Comparison of ENCODE assay signal across 13 cellular contexts in the genomic region with DNA sequence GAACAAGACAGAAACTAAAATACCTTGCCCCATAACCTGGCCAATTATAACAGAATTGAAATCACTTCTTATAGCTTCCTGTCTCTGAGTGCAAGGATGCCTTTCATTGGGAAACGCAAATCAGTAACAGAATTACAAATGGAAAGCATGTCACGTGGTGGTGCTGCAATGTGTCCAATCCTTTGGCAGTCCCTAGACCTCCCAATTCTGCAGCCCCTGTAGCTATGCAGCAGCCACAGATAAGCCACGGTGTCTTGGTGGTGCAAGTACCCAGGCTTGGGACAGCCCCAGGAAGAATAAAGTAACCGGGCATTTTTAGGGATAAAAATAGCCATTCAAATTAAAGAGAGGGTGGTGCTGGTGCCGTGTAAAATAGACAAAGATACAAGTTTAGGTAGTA.
DNase-seq lines count a peak whose midpoint lies in the region; ATAC-seq, FAIRE-seq and TF ChIP-seq lines count a peak whose summit lies in the region.
"Had no signal": no experiment of that assay in that cellular context is flagged by ENCODE, and none has a peak within 500 bp of the region (broad histone marks: within the 10 kb centered on the region; RNA-seq: fewer than 3 reads in every experiment).

No MANE protein-coding gene starts in this region.

- peak overlapping the region; percentile 77 for H2AFZ ChIP-seq in keratinocyte (ENCODE audit: control insufficient read depth, low read length)

- H4K20me1 ChIP-seq in keratinocyte (ENCODE audit: control insufficient read depth, extremely low read depth, insufficient read depth, low read length), result no peaks in the 10 kb centered on the region

- H3K9me3 ChIP-seq in heart left ventricle (peaks cover 0 to 4% (median 0%) of the 10 kb centered on the region in 12 donors), keratinocyte (ENCODE audit: control insufficient read depth, low read depth, low read length) (no peaks in the 10 kb centered on the region)
- H3K9me3 ChIP-seq: SJCRH30 had no signal

- no peak for FAIRE-seq in keratinocyte (lab: Jason Lieb, UNC)

- H3K4me1 ChIP-seq in heart left ventricle, result peaks cover 0 to 20% (median 1%) of the 10 kb centered on the region in 12 donors
- peaks cover 17% of the 10 kb centered on the region for H3K4me1 ChIP-seq in keratinocyte (ENCODE audit: control insufficient read depth, extremely low read depth, insufficient read depth, low read length)

- WGBS in heart left ventricle, 4 donors, result 29 to 39% (median 35%) methylated on average over 5 of the region's 5 CpGs

- no peaks in the 10 kb centered on the region for H3K9me1 ChIP-seq in keratinocyte (ENCODE audit: control insufficient read depth, extremely low read depth, insufficient read depth, low read length)

- ATAC-seq in heart left ventricle (peak; percentile 36 to 47 (median 44)), Right ventricle myocardium superior (ENCODE audit: poor library complexity) (no peak), HG02759 (IDR thresholded peaks at IDR 0.05; ENCODE audit: unreplicated experiment) (no peak), GM18870 (IDR thresholded peaks at IDR 0.05; ENCODE audit: unreplicated experiment) (no peak)
- ATAC-seq: naive thymus-derived CD8-positive, alpha-beta T cell had no signal

- no peak for TF ChIP-seq CTCF in heart left ventricle (IDR thresholded peaks at IDR 0.05)
- TF ChIP-seq CTCF in WI38 (IDR thresholded peaks at IDR 0.05; ENCODE audit: low read depth, low read length), result no peak
- TF ChIP-seq CTCF in keratinocyte (optimal IDR thresholded peaks at IDR 0.05 in 1 of 3, IDR thresholded peaks at IDR 0.05 in 1 of 3, conservative IDR thresholded peaks at IDR 0.05 in 1 of 3; ENCODE audit: extremely low read depth in 1 of 3, insufficient read depth in 2 of 3, low read length in 3 of 3), result no peak

- H3K36me3 ChIP-seq in heart left ventricle, result no peaks in the 10 kb centered on the region
- no peaks in the 10 kb centered on the region for H3K36me3 ChIP-seq in keratinocyte (ENCODE audit: control insufficient read depth in 2 of 2, extremely low read depth in 1 of 2, insufficient read depth in 2 of 2, low read length in 2 of 2)
- H3K36me3 ChIP-seq: SJCRH30 had no signal

- no peak for DNase-seq in heart left ventricle
- DNase-seq in Right ventricle myocardium superior, result no peak
- DNase-seq in keratinocyte (ENCODE audit: low read depth, low spot score), result no peak
- DNase-seq in SIG-M5 (lab: John Stamatoyannopoulos, UW), result no peak
- DNase-seq in SHP77 treated with DMSO at 0.1 percent for 48 hours (lab: John Stamatoyannopoulos, UW), result no peak
- DNase-seq: activated CD4-positive, CD25-positive, alpha-beta regulatory T cell treated with anti-CD3 and anti-CD28 coated beads, Interleukin-2, amount 50 U/mL, for 72 hours; DND-41; naive thymus-derived CD8-positive, alpha-beta T cell; SJCRH30; stimulated activated CD4-positive, alpha-beta T cell treated with anti-CD3 and anti-CD28 coated beads, Interleukin-1b, Interleukin-23, amount 100 ng/mL, for 48 hours had no signal

- no peak for TF ChIP-seq POLR2A in heart left ventricle (IDR thresholded peaks at IDR 0.05)

- no peak overlapping the region for H3K9ac ChIP-seq in keratinocyte (ENCODE audit: control insufficient read depth, extremely low read depth, insufficient read depth, low read length)

- H3K79me2 ChIP-seq in keratinocyte (ENCODE audit: control insufficient read depth, insufficient read depth, low read length), result no peaks in the 10 kb centered on the region

- intact Hi-C loops in heart left ventricle (cut with DNase I) (no loop called here), Right ventricle myocardium superior (cut with DNase I) (no loop called here)

- H3K4me2 ChIP-seq in keratinocyte (ENCODE audit: control insufficient read depth, extremely low read depth, insufficient read depth, low read depth, low read length), result no peak overlapping the region

- H3K4me3 ChIP-seq in heart left ventricle, result no peak overlapping the region
- peak overlapping the region; percentile 45 for H3K4me3 ChIP-seq in WI38 (ENCODE audit: low read depth, low read length)
- H3K4me3 ChIP-seq in keratinocyte (ENCODE audit: control insufficient read depth in 2 of 3, extremely low read depth in 1 of 3, insufficient read depth in 2 of 3, low read depth in 1 of 3, low read length in 3 of 3), result no peak overlapping the region
- H3K4me3 ChIP-seq: SJCRH30 had no signal

- no peaks in the 10 kb centered on the region for H3K27me3 ChIP-seq in heart left ventricle
- no peaks in the 10 kb centered on the region for H3K27me3 ChIP-seq in keratinocyte (ENCODE audit: control insufficient read depth, extremely low read depth, insufficient read depth, low read length)
- H3K27me3 ChIP-seq: SJCRH30 had no signal

- H3K27ac ChIP-seq in heart left ventricle (peak overlapping the region in 7 of 12 donors; percentile 25 to 75 (median 54)), keratinocyte (ENCODE audit: control insufficient read depth, insufficient read depth, low read length) (no peak overlapping the region)

- dilution Hi-C loops in keratinocyte (cut with MboI; ENCODE audit: extremely low pct_ligation_motif_present, low sequenced_read_pairs), result no loop called here

Comparison
In these comparisons a context has a peak if more than half of its experiments do, and no peak if none do; other contexts are left out.
1. ATAC-seq: peak in heart left ventricle (4 of 4); none in Right ventricle myocardium superior (single experiment), HG02759 (single experiment) and GM18870 (single experiment).